ENCODE assay signal across 9 cellular contexts in the genomic region with DNA sequence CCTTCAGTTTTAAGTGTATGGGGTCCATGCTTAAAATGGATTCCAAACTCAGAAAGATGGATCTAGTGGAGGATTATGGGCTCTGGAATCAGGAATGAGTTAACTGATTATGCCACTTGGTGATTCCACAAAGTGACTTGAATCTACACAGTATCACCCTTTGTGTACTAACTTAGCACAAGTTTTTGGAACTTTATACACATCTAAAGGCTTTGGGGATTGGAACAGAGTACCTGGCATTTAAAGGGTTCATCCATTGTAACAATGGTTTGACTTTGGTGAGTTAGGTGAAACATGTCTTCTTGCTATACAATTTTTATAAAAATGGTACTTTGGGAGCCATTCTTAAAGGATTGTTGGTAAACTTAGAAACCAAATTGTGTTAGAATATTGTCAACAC. TPM values are rescaled to one million over a fixed set of nuclear protein-coding genes. Genes with fewer than 3 reads are reported as not detected.
A peak's percentile ranks its signal among the peaks of the same experiment; 100 is the strongest.
DNase-seq lines count a peak whose midpoint lies in the region; ATAC-seq, FAIRE-seq and TF ChIP-seq lines count a peak whose summit lies in the region.
"Had no signal": no experiment of that assay in that cellular context is flagged by ENCODE, and none has a peak within 500 bp of the region (broad histone marks: within the 10 kb centered on the region; RNA-seq: fewer than 3 reads in every experiment).

No MANE protein-coding gene starts in this region.

- H3K9me3 ChIP-seq in GM12878 (replicated peaks; ENCODE audit: control insufficient read depth, insufficient read depth, low read length) (no peaks in the 10 kb centered on the region), lower lobe of right lung (no peaks in the 10 kb centered on the region), upper lobe of left lung (no peaks in the 10 kb centered on the region)

- H3K4me3 Mint-ChIP-seq in activated naive CD4-positive, alpha-beta T cell treated with anti-CD3 and anti-CD28 coated beads for 36 hours: peak overlapping the region; percentile 99

- CTCF ChIA-PET in activated naive CD4-positive, alpha-beta T cell treated with anti-CD3 and anti-CD28 coated beads for 36 hours (lab: Charles Lee): no interaction called here
- CTCF ChIA-PET in GM12878 (lab: Yijun Ruan, JAX): interaction anchor here (1.4 kb wide), 1 partner anchor 26 kb away, joined by 3 read pairs; no protein-coding TSS in a partner anchor

- no peak for DNase-seq in activated naive CD4-positive, alpha-beta T cell treated with anti-CD3 and anti-CD28 coated beads for 36 hours
- no peak for DNase-seq in activated naive CD4-positive, alpha-beta T cell treated with Interleukin-2 at 50 U/mL for 16 hours
- no peak for DNase-seq in GM12878 (ENCODE audit: low read depth, low spot score)
- no peak for DNase-seq in lower lobe of right lung
- DNase-seq in upper lobe of left lung: no peak
- no peak for DNase-seq in T-helper 9 cell
- DNase-seq: NCI-H1417 treated with DMSO at 0.1 percent for 48 hours had no signal

- H3K4me3 ChIP-seq in GM12878: peak overlapping the region; percentile 94
- peak overlapping the region; percentile 90 for H3K4me3 ChIP-seq in lower lobe of right lung
- peak overlapping the region; percentile 60 to 88 (median 76) for H3K4me3 ChIP-seq in upper lobe of left lung

- no peak overlapping the region for H2AFZ ChIP-seq in GM12878 (ENCODE audit: control insufficient read depth, low read depth, low read length)

- no peak for TF ChIP-seq POLR2A in GM12878 (IDR thresholded peaks at IDR 0.05; ENCODE audit: low read depth, low read length)
- TF ChIP-seq POLR2A in upper lobe of left lung (IDR thresholded peaks at IDR 0.05): no peak

- SMC1A ChIA-PET in GM12878 (lab: Charles Lee; ENCODE audit: uncharacterized antibody, unreplicated experiment): interaction anchor here (0.6 to 1.4 kb wide), 2 partner anchors 100 to 119 kb away, joined by 3 to 4 read pairs; no protein-coding TSS in a partner anchor

- H3K9ac ChIP-seq in GM12878 (ENCODE audit: control insufficient read depth, insufficient read depth, low read length): peak overlapping the region; percentile 95

- peak overlapping the region; percentile 76 for H3K4me2 ChIP-seq in GM12878 (ENCODE audit: control insufficient read depth, insufficient read depth)

- H3K27me3 Mint-ChIP-seq in activated naive CD4-positive, alpha-beta T cell treated with anti-CD3 and anti-CD28 coated beads for 36 hours (ENCODE audit: low read depth): no peaks in the 10 kb centered on the region

- TF ChIP-seq EP300 in GM12878 (IDR thresholded peaks at IDR 0.05; ENCODE audit: borderline replicate concordance in 1 of 2, control insufficient read depth in 1 of 2, low read depth in 2 of 2, low read length in 2 of 2) (no peak), upper lobe of left lung (IDR thresholded peaks at IDR 0.05) (no peak)

- peaks cover 51% of the 10 kb centered on the region for H3K4me1 Mint-ChIP-seq in activated naive CD4-positive, alpha-beta T cell treated with anti-CD3 and anti-CD28 coated beads for 36 hours (ENCODE audit: low read depth)

- H3K9me3 Mint-ChIP-seq in activated naive CD4-positive, alpha-beta T cell treated with anti-CD3 and anti-CD28 coated beads for 36 hours: no peaks in the 10 kb centered on the region

- peaks cover 1 to 9% of the 10 kb centered on the region in 2 experiments for H3K36me3 ChIP-seq in GM12878 (ENCODE audit: control insufficient read depth in 2 of 2, insufficient read depth in 2 of 2, low read length in 1 of 2)
- peaks cover 41% of the 10 kb centered on the region for H3K36me3 ChIP-seq in lower lobe of right lung
- peaks cover 0 to 37% (median 25%) of the 10 kb centered on the region in 4 donors for H3K36me3 ChIP-seq in upper lobe of left lung

- no peaks in the 10 kb centered on the region for H3K27me3 ChIP-seq in GM12878 (replicated peaks in 1 of 2; ENCODE audit: control insufficient read depth in 2 of 2, insufficient read depth in 2 of 2, low read length in 1 of 2)
- H3K27me3 ChIP-seq in lower lobe of right lung (ENCODE audit: low read depth): no peaks in the 10 kb centered on the region
- no peaks in the 10 kb centered on the region for H3K27me3 ChIP-seq in upper lobe of left lung

- H3K36me3 Mint-ChIP-seq in activated naive CD4-positive, alpha-beta T cell treated with anti-CD3 and anti-CD28 coated beads for 36 hours (ENCODE audit: low read depth): peaks cover 54% of the 10 kb centered on the region

- BruUV-seq in GM12878 (replicated peaks; lab: Mats Ljungman, UMichigan): no TSS peak

- in situ Hi-C loops in GM12878 (cut with MboI): loop anchor here (5.0 kb wide), 1 partner anchor 80 kb away; the partner anchor contains the start of gene USP12

- H3K27ac Mint-ChIP-seq in activated naive CD4-positive, alpha-beta T cell treated with anti-CD3 and anti-CD28 coated beads for 36 hours: peak overlapping the region; percentile 99

- TF ChIP-seq RAD21 in GM12878 (IDR thresholded peaks at IDR 0.05; ENCODE audit: insufficient read depth, low read depth, low read length): no peak

- intact Hi-C loops in activated naive CD4-positive, alpha-beta T cell treated with anti-CD3 and anti-CD28 coated beads for 36 hours (cut with micrococcal nuclease): loop anchor here (2.0 to 5.0 kb wide), 4 partner anchors 174 to 1950 kb away; partner anchors contain the start of genes NUP58, PAN3 and RNF6
- intact Hi-C loops in GM12878 (cut with micrococcal nuclease; ENCODE audit: unreplicated experiment): loop anchor here (5.0 kb wide), 2 partner anchors 120 to 370 kb away; partner anchors contain the start of genes LNX2 and POLR1D
- intact Hi-C loops in lower lobe of right lung (cut with DNase I): no loop called here

- peak overlapping the region; percentile 89 for H3K27ac ChIP-seq in GM12878 (ENCODE audit: control insufficient read depth, insufficient read depth)
- peak overlapping the region; percentile 97 for H3K27ac ChIP-seq in lower lobe of right lung
- H3K27ac ChIP-seq in upper lobe of left lung: peak overlapping the region; percentile 93 to 97 (median 96)

- FAIRE-seq in GM12878 (lab: Jason Lieb, UNC): no peak

- H3K4me1 ChIP-seq in GM12878 (ENCODE audit: control insufficient read depth, insufficient read depth, low read length) (no peaks in the 10 kb centered on the region), lower lobe of right lung (peaks cover 45% of the 10 kb centered on the region), upper lobe of left lung (peaks cover 23 to 50% (median 32%) of the 10 kb centered on the region in 4 donors)

- ATAC-seq in GM12878 (no peak), lower lobe of right lung (no peak), upper lobe of left lung (ENCODE audit: low FRiP score in 2 of 2) (no peak), GM21737 (IDR thresholded peaks at IDR 0.05; ENCODE audit: unreplicated experiment) (no peak), GM21717 (IDR thresholded peaks at IDR 0.05; ENCODE audit: unreplicated experiment) (no peak)

- TF ChIP-seq CTCF in GM12878 (IDR thresholded peaks at IDR 0.05 in 2 of 3, conservative IDR thresholded peaks at IDR 0.05 in 1 of 3; ENCODE audit: control insufficient read depth in 2 of 3, extremely low read depth in 1 of 3, insufficient read depth in 1 of 3, low read depth in 3 of 3, low read length in 3 of 3): no peak
- no peak for TF ChIP-seq CTCF in lower lobe of right lung (IDR thresholded peaks at IDR 0.05)
- TF ChIP-seq CTCF in upper lobe of left lung (IDR thresholded peaks at IDR 0.05): no peak

- no peaks in the 10 kb centered on the region for H4K20me1 ChIP-seq in GM12878 (ENCODE audit: control insufficient read depth, insufficient read depth)

- H3K79me2 ChIP-seq in GM12878 (ENCODE audit: control insufficient read depth, insufficient read depth, low read length): peaks cover 75% of the 10 kb centered on the region

- POLR2A ChIA-PET in GM12878 (lab: Charles Lee): no interaction called here

- RAD21 ChIA-PET in GM12878 (lab: Charles Lee; ENCODE audit: unreplicated experiment): no interaction called here

RNA-seq across cellular contexts. Expression of gene RPL21, which starts 1.1 kb away (rescaled TPM):
- total RNA-seq in activated naive CD4-positive, alpha-beta T cell treated with anti-CD3 and anti-CD28 coated beads for 36 hours: 1,000 to 10,000 TPM; 1,766 to 1,839 TPM
- total RNA-seq in GM12878 (2013; cell fraction: nucleolus; rRNA removed): 162 and 182 TPM in 2 replicates
- 1,153 and 1,203 TPM in 2 replicates for total RNA-seq in GM12878 (2014; rRNA removed)
- total RNA-seq in GM12878 (2014; rRNA removed; fragmentation: Illumina TruSeq; extraction: Trizol): 3,751 and 3,758 TPM in 2 replicates
- total RNA-seq in GM12878 (2021): 1,747 and 1,749 TPM in 2 replicates
- polyA plus RNA-seq in GM12878 (2011; ENCODE audit: low read depth): 2,030 TPM
- polyA plus RNA-seq in GM12878 (2011; rRNA removed): 1,565 and 1,921 TPM in 2 replicates
- polyA plus RNA-seq in GM12878 (2011; cell fraction: cytosol; rRNA removed): 809 and 915 TPM in 2 replicates
- 342 and 414 TPM in 2 replicates for polyA plus RNA-seq in GM12878 (2011; cell fraction: nucleus; rRNA removed)
- polyA plus RNA-seq in GM12878 (2012): 2,808 and 3,410 TPM in 2 replicates
- 3,148 and 4,027 TPM in 2 replicates for polyA plus RNA-seq in GM12878 (2014; fragmentation: Illumina TruSeq; extraction: Trizol)
- polyA plus RNA-seq in GM12878 (2014; fragmentation: Nextera tagmentation; extraction: Ambion mirVana): 1,000 to 10,000 TPM; 8,593 to 9,760 TPM
- 1,319 and 1,648 TPM in 2 replicates for polyA plus RNA-seq in GM12878 (2014; rRNA removed)
- 100 to 1,000 TPM; 817 to 826 TPM for polyA plus RNA-seq in GM12878 (2016; fragmentation: Nextera tagmentation; extraction: Ambion mirVana)
- 150 and 230 TPM in 2 replicates for polyA minus RNA-seq in GM12878 (2011; rRNA and poly(A)+ RNA removed)
- polyA minus RNA-seq in GM12878 (2011; cell fraction: cytosol; rRNA and poly(A)+ RNA removed): 186 and 240 TPM in 2 replicates
- polyA minus RNA-seq in GM12878 (2011; cell fraction: nucleus; rRNA and poly(A)+ RNA removed): 110 and 148 TPM in 2 replicates
- total RNA-seq in lower lobe of right lung: 903 TPM
- total RNA-seq in upper lobe of left lung: 100 to 1,000 TPM; 158 to 853 (median 524) TPM

RNA-seq across cellular contexts. Expression of gene RASL11A, which starts 18.2 kb away (rescaled TPM):
- 1 to 10 TPM; 1.5 to 1.6 TPM for total RNA-seq in activated naive CD4-positive, alpha-beta T cell treated with anti-CD3 and anti-CD28 coated beads for 36 hours
- 0.25 and 0.32 TPM in 2 replicates for total RNA-seq in GM12878 (2013; cell fraction: nucleolus; rRNA removed)
- total RNA-seq in GM12878 (2014; rRNA removed) (0.85 and 1.4 TPM in 2 replicates), GM12878 (2014; rRNA removed; fragmentation: Illumina TruSeq; extraction: Trizol) (0.41 and 0.45 TPM in 2 replicates), GM12878 (2021) (0.29 and 0.41 TPM in 2 replicates), lower lobe of right lung (20.6 TPM), upper lobe of left lung (10 to 100 TPM; 11.5 to 28.4 (median 17.0) TPM)
- polyA plus RNA-seq in GM12878 (2011; ENCODE audit: low read depth): 0.22 TPM
- polyA plus RNA-seq in GM12878 (2011; rRNA removed) (0.14 and 0.35 TPM in 2 replicates), GM12878 (2014; fragmentation: Illumina TruSeq; extraction: Trizol) (0.27 and 1.3 TPM in 2 replicates), GM12878 (2014; fragmentation: Nextera tagmentation; extraction: Ambion mirVana) (under 1 TPM in 1 of 2 experiments, not detected in 1; 0.04 TPM), GM12878 (2014; rRNA removed) (0.77 and 0.91 TPM in 2 replicates), GM12878 (2016; fragmentation: Nextera tagmentation; extraction: Ambion mirVana) (under 1 TPM; 0.10 to 0.39 TPM)
- polyA plus RNA-seq in GM12878 (2011; cell fraction: cytosol; rRNA removed): 0.12 and 0.25 TPM in 2 replicates
- 0.89 and 0.99 TPM in 2 replicates for polyA plus RNA-seq in GM12878 (2011; cell fraction: nucleus; rRNA removed)
- polyA plus RNA-seq in GM12878 (2012): 0.26 and 0.97 TPM in 2 replicates
- polyA minus RNA-seq in GM12878 (2011; rRNA and poly(A)+ RNA removed): 2.4 TPM in 1 of 2 replicates, not detected in the other
- not detected in 2 replicates for polyA minus RNA-seq in GM12878 (2011; cell fraction: cytosol; rRNA and poly(A)+ RNA removed)
- 0.38 TPM in 1 of 2 replicates, not detected in the other for polyA minus RNA-seq in GM12878 (2011; cell fraction: nucleus; rRNA and poly(A)+ RNA removed)
